Comparison of ENCODE assay signal across 8 cellular contexts in genomic region chr2:108534577-108535379, GRCh38. TPM values are rescaled to one million over a fixed set of nuclear protein-coding genes. Genes with fewer than 3 reads are reported as not detected.
A peak's percentile ranks its signal among the peaks of the same experiment; 100 is the strongest.
DNase-seq lines count a peak whose midpoint lies in the region; ATAC-seq and TF ChIP-seq lines count a peak whose summit lies in the region.

No MANE protein-coding gene starts in this region.

- H3K27ac Mint-ChIP-seq in activated naive CD4-positive, alpha-beta T cell treated with anti-CD3 and anti-CD28 coated beads, Interleukin-2, amount 50 U/mL, for 24 hours: peak overlapping the region; percentile 88

- H3K9me3 ChIP-seq in BLaER1 treated with 17β-estradiol and CSF1 and Interleukin-3, amounts not matched to agents 10 nM and 100 nM (replicated peaks in 1 of 11): no peaks in the 10 kb centered on the region
- H3K9me3 ChIP-seq in Peyer's patch: no peaks in the 10 kb centered on the region

- peak overlapping the region; percentile 96 for H3K4me3 Mint-ChIP-seq in activated naive CD4-positive, alpha-beta T cell treated with anti-CD3 and anti-CD28 coated beads, Interleukin-2, amount 50 U/mL, for 24 hours

- intact Hi-C loops in left cardiac atrium (cut with DNase I) (loop anchor here in 1 of 2 donors (10.0 kb wide), 1 partner anchor 50 kb away; no protein-coding TSS in a partner anchor), posterior vena cava (cut with DNase I) (loop anchor here in 1 of 2 donors (10.0 kb wide), 1 partner anchor 50 kb away; no protein-coding TSS in a partner anchor)

- peaks cover 0 to 11% (median 8%) of the 10 kb centered on the region in 11 experiments; a peak in 5 of 22 replicates for H3K36me3 ChIP-seq in BLaER1 treated with 17β-estradiol and CSF1 and Interleukin-3, amounts not matched to agents 10 nM and 100 nM
- no peaks in the 10 kb centered on the region for H3K36me3 ChIP-seq in Peyer's patch

- H3K9ac ChIP-seq in BLaER1 treated with 17β-estradiol and CSF1 and Interleukin-3, amounts not matched to agents 10 nM and 100 nM: peak overlapping the region; percentile 93 to 100 (median 99)

- peak overlapping the region; percentile 92 to 99 (median 97) for H3K27ac ChIP-seq in BLaER1 treated with 17β-estradiol and CSF1 and Interleukin-3, amounts not matched to agents 10 nM and 100 nM
- H3K27ac ChIP-seq in Peyer's patch: peak overlapping the region; percentile 86 to 96 (median 91)

- peaks cover 27 to 49% (median 44%) of the 10 kb centered on the region in 10 experiments for H3K4me1 ChIP-seq in BLaER1 treated with 17β-estradiol and CSF1 and Interleukin-3, amounts not matched to agents 10 nM and 100 nM
- peaks cover 0 to 38% (median 0%) of the 10 kb centered on the region in 4 donors for H3K4me1 ChIP-seq in Peyer's patch

- peak overlapping the region; percentile 78 to 96 (median 90) for H3K4me2 ChIP-seq in BLaER1 treated with 17β-estradiol and CSF1 and Interleukin-3, amounts not matched to agents 10 nM and 100 nM

- peaks cover 3 to 47% (median 41%) of the 10 kb centered on the region in 11 experiments; a peak in 20 of 22 replicates for H4K20me1 ChIP-seq in BLaER1 treated with 17β-estradiol and CSF1 and Interleukin-3, amounts not matched to agents 10 nM and 100 nM

- H3K27me3 ChIP-seq in BLaER1 treated with 17β-estradiol and CSF1 and Interleukin-3, amounts not matched to agents 10 nM and 100 nM: no peaks in the 10 kb centered on the region
- no peaks in the 10 kb centered on the region for H3K27me3 ChIP-seq in Peyer's patch

- H3K4me1 Mint-ChIP-seq in activated naive CD4-positive, alpha-beta T cell treated with anti-CD3 and anti-CD28 coated beads, Interleukin-2, amount 50 U/mL, for 24 hours: peaks cover 34% of the 10 kb centered on the region

- no peaks in the 10 kb centered on the region for H3K27me3 Mint-ChIP-seq in activated naive CD4-positive, alpha-beta T cell treated with anti-CD3 and anti-CD28 coated beads, Interleukin-2, amount 50 U/mL, for 24 hours

- peak; percentile 42 to 75 (median 70) for DNase-seq in Peyer's patch
- DNase-seq in left cardiac atrium: peak; percentile 44
- DNase-seq in posterior vena cava (ENCODE audit: low spot score): peak; percentile 87
- DNase-seq in iPS-NIHi11 (ENCODE audit: low spot score): no peak

- ATAC-seq in GM19043 (IDR thresholded peaks at IDR 0.05; ENCODE audit: low read depth, unreplicated experiment) (peak; percentile 35), HG03342 (IDR thresholded peaks at IDR 0.05; ENCODE audit: unreplicated experiment) (peak; percentile 39), left cardiac atrium (peak in 1 of 2 donors; percentile 38)

- no peaks in the 10 kb centered on the region for H3K9me3 Mint-ChIP-seq in activated naive CD4-positive, alpha-beta T cell treated with anti-CD3 and anti-CD28 coated beads, Interleukin-2, amount 50 U/mL, for 24 hours

- H3K4me3 ChIP-seq in BLaER1 treated with 17β-estradiol and CSF1 and Interleukin-3, amounts not matched to agents 10 nM and 100 nM: peak overlapping the region; percentile 84 to 99 (median 96)
- peak overlapping the region; percentile 58 to 94 (median 72) for H3K4me3 ChIP-seq in Peyer's patch

- no peaks in the 10 kb centered on the region for H3K36me3 Mint-ChIP-seq in activated naive CD4-positive, alpha-beta T cell treated with anti-CD3 and anti-CD28 coated beads, Interleukin-2, amount 50 U/mL, for 24 hours

- TF ChIP-seq POLR2A in Peyer's patch (IDR thresholded peaks at IDR 0.05): peak in 1 of 2 donors; percentile 56

- TF ChIP-seq CTCF in Peyer's patch (IDR thresholded peaks at IDR 0.05): no peak

RNA-seq across cellular contexts. Expression of gene LIMS1, which starts 0.5 kb away (rescaled TPM):
- total RNA-seq in Peyer's patch (10 to 100 TPM; 24.2 to 78.4 (median 39.6) TPM), left cardiac atrium (10 to 100 TPM; 59.8 to 65.2 TPM), posterior vena cava (10 to 100 TPM; 58.6 to 68.9 TPM)
